Comparison of ENCODE assay signal across 8 cellular contexts in the genomic region with DNA sequence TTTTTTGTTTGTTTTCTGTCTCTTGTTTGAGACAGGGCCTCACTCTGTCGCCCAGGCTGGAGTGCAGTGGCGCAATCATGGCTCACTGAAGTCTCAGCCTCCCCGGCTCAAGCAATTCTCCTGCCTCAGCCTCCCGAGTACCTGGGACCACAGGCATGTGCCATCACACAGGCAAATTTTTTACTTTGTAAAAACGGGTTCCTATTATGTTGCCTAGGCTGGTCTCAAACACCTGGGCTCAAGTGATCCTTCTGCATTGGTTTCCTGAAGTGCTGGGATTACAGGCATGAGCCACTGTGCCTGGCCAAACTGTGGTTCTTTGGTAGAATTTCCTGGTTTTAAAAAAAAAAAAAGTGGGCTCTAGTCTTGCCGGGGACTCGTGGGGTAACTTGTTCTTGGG. TPM values are rescaled to one million over a fixed set of nuclear protein-coding genes. Genes with fewer than 3 reads are reported as not detected.
DNase-seq lines count a peak whose midpoint lies in the region; ATAC-seq, FAIRE-seq and TF ChIP-seq lines count a peak whose summit lies in the region.
"Not testable (repeated sequence)": the region's sequence is repeated elsewhere in the genome, so short reads cannot be mapped to it uniquely, and the experiment has no call there.
"Had no signal": no experiment of that assay in that cellular context is flagged by ENCODE, and none has a peak within 500 bp of the region (broad histone marks: within the 10 kb centered on the region; RNA-seq: fewer than 3 reads in every experiment).

Gene RPEL1, plus strand, starts transcription at position 301 of the 400 bp plus-strand sequence. CDS start 110 bp downstream, outside the sequence.

- H2AFZ ChIP-seq in GM23338 (peak within 1 kb of the TSS; percentile 75; the same call in 1 of the 2 replicates), Loucy (ENCODE audit: low read length) (0 out of 2 replicates have a peak within 1 kb of the TSS, but pooled peaks have one; percentile 44)
- not testable (repeated sequence) for H2AFZ ChIP-seq in HepG2 (ENCODE audit: low read length); neuronal stem cell (ENCODE audit: low read length)

- not testable (repeated sequence) for H3K9ac ChIP-seq in Loucy (ENCODE audit: low read depth, low read length, poor library complexity, severe bottlenecking); HepG2 (ENCODE audit: insufficient read depth, low read depth, low read length); neuronal stem cell (ENCODE audit: low read depth, low read length, poor library complexity)

- H3K9me3 ChIP-seq in A549; Loucy (ENCODE audit: insufficient read depth, low read depth, low read length); HepG2 (ENCODE audit: low read length); neuronal stem cell (replicated peaks in 1 of 2; ENCODE audit: control insufficient read depth in 2 of 2, insufficient read depth in 1 of 2, low read depth in 1 of 2, low read length in 2 of 2): not testable (repeated sequence)

- H3K23ac ChIP-seq in neuronal stem cell (ENCODE audit: low read depth, low read length, poor library complexity): not testable (repeated sequence)

- not testable (repeated sequence) for H3K36me3 Mint-ChIP-seq in GM23338 (ENCODE audit: low read depth); activated CD4-positive, alpha-beta T cell treated with anti-CD3 and anti-CD28 coated beads, Interleukin-2, amount 10 ng/mL, durations not matched to agents 7 days and 5 days (ENCODE audit: low read depth)

- H4K91ac ChIP-seq in neuronal stem cell (ENCODE audit: low read depth, low read length, poor library complexity): not testable (repeated sequence)

- not testable (repeated sequence) for H4K20me1 ChIP-seq in GM23338 (replicated peaks; ENCODE audit: insufficient read depth); Loucy (ENCODE audit: insufficient read depth, low read length, poor library complexity, severe bottlenecking); HepG2 (ENCODE audit: insufficient read depth, low read length)

- 92% methylated on average over 7 of the region's 7 CpGs for WGBS in A549 (ENCODE audit: missing lambda C conversion rate)
- WGBS in HepG2 (ENCODE audit: low lambda C conversion rate): 51% methylated on average over 7 of the region's 7 CpGs
- no CpG with 5 or more reads among the region's 7 CpGs for WGBS in neuronal stem cell (ENCODE audit: extremely low coverage in 2 of 2, insufficient read length in 2 of 2, insufficient replicate concordance in 1 of 2), 2 donors

- H3K27ac ChIP-seq in A549: peak within 1 kb of the TSS; percentile 15 to 96; a peak in 3 of 6 replicates
- H3K27ac ChIP-seq in GM23338 (ENCODE audit: low read depth); HepG2 (ENCODE audit: extremely low read length, insufficient read depth, low read length); neuronal stem cell (replicated peaks; ENCODE audit: low read length): not testable (repeated sequence)

- POLR2A ChIA-PET in A549 (lab: Yijun Ruan, JAX); activated CD4-positive, alpha-beta T cell treated with anti-CD3 and anti-CD28 coated beads, Interleukin-2, amount 10 ng/mL, durations not matched to agents 7 days and 5 days (lab: Charles Lee); HepG2 (lab: Yijun Ruan, JAX): not testable (repeated sequence)

- H2AK5ac ChIP-seq in neuronal stem cell (ENCODE audit: low read depth, low read length): peak within 1 kb of the TSS; percentile 47

- not testable (repeated sequence) for H3K4me3 Mint-ChIP-seq in GM23338; activated CD4-positive, alpha-beta T cell treated with anti-CD3 and anti-CD28 coated beads, Interleukin-2, amount 10 ng/mL, durations not matched to agents 7 days and 5 days

- not testable (repeated sequence) for H3K79me1 ChIP-seq in neuronal stem cell (ENCODE audit: low read depth, low read length)

- not testable (repeated sequence) for H3K4me3 ChIP-seq in A549; GM23338; Loucy (ENCODE audit: low read length, poor library complexity, severe bottlenecking); neuronal stem cell (ENCODE audit: low read length in 2 of 2)
- H3K4me3 ChIP-seq in HepG2 (replicated peaks in 1 of 3; ENCODE audit: insufficient read depth in 1 of 3, low read depth in 2 of 3, low read length in 3 of 3): 0 out of 6 replicates have a peak within 1 kb of the TSS, but pooled peaks of 1 of the 3 experiments have one; percentile 27

- peak within 1 kb of the TSS; percentile 38 for H2BK15ac ChIP-seq in neuronal stem cell (ENCODE audit: low read length)

- not testable (repeated sequence) for H3K27me3 Mint-ChIP-seq in GM23338 (ENCODE audit: insufficient read depth, low read depth, poor library complexity); activated CD4-positive, alpha-beta T cell treated with anti-CD3 and anti-CD28 coated beads, Interleukin-2, amount 10 ng/mL, durations not matched to agents 7 days and 5 days

- not testable (repeated sequence) for H3K36me3 ChIP-seq in GM23338 (ENCODE audit: insufficient read depth); Loucy (ENCODE audit: insufficient read depth, low read length); HepG2 (replicated peaks in 1 of 2; ENCODE audit: control insufficient read depth in 1 of 2, insufficient read depth in 2 of 2, low read length in 2 of 2); neuronal stem cell (replicated peaks in 1 of 2; ENCODE audit: control insufficient read depth in 2 of 2, insufficient read depth in 2 of 2, low read length in 2 of 2)

- not testable (repeated sequence) for H3K9me2 ChIP-seq in GM23338 (ENCODE audit: insufficient read depth); Loucy (replicated peaks; ENCODE audit: low read depth, low read length)

- not testable (repeated sequence) for H3K79me2 ChIP-seq in GM23338 (replicated peaks; ENCODE audit: insufficient read depth); Loucy (ENCODE audit: insufficient read depth, low read length); HepG2 (ENCODE audit: insufficient read depth, low read length)

- not testable (repeated sequence) for ATAC-seq in A549, GM23338, HepG2

- TF ChIP-seq RAD21 in A549 (conservative IDR thresholded peaks at IDR 0.05 in 1 of 2, IDR thresholded peaks at IDR 0.05 in 1 of 2); HepG2 (CRISPR knock-in tag; IDR thresholded peaks at IDR 0.05): not testable (repeated sequence)

- not testable (repeated sequence) for H2BK5ac ChIP-seq in neuronal stem cell (ENCODE audit: low read length)

- TF ChIP-seq EP300 in A549 (IDR thresholded peaks at IDR 0.05); HepG2 (IDR thresholded peaks at IDR 0.05; ENCODE audit: low read depth in 2 of 2, low read length in 2 of 2); HepG2 (CRISPR knock-in tag; IDR thresholded peaks at IDR 0.05; ENCODE audit: borderline replicate concordance): not testable (repeated sequence)

- not testable (repeated sequence) for H3K27me3 ChIP-seq in GM23338 (ENCODE audit: insufficient read depth); Loucy (ENCODE audit: insufficient read depth, low read length, poor library complexity, severe bottlenecking); HepG2 (ENCODE audit: control insufficient read depth in 1 of 2, insufficient read depth in 2 of 2, low read length in 2 of 2); neuronal stem cell (ENCODE audit: control insufficient read depth in 3 of 3, insufficient read depth in 3 of 3, low read depth in 1 of 3, low read length in 3 of 3)

- H3K4me1 ChIP-seq in A549 (peaks cover 31% of the 10 kb centered on the region), GM23338 (ENCODE audit: insufficient read depth) (peaks cover 10% of the 10 kb centered on the region), Loucy (ENCODE audit: insufficient read depth, low read length, poor library complexity, severe bottlenecking) (peaks cover 12% of the 10 kb centered on the region), HepG2 (ENCODE audit: insufficient read depth, low read length) (peaks cover 24% of the 10 kb centered on the region)
- H3K4me1 ChIP-seq in neuronal stem cell (ENCODE audit: control insufficient read depth in 2 of 2, insufficient read depth in 1 of 2, low read depth in 1 of 2, low read length in 2 of 2): not testable (repeated sequence)

- H3K27ac Mint-ChIP-seq in GM23338: not testable (repeated sequence)
- H3K27ac Mint-ChIP-seq in activated CD4-positive, alpha-beta T cell treated with anti-CD3 and anti-CD28 coated beads, Interleukin-2, amount 10 ng/mL, durations not matched to agents 7 days and 5 days: peak within 1 kb of the TSS; percentile 50

- not testable (repeated sequence) for H3K9me3 Mint-ChIP-seq in GM23338; activated CD4-positive, alpha-beta T cell treated with anti-CD3 and anti-CD28 coated beads, Interleukin-2, amount 10 ng/mL, durations not matched to agents 7 days and 5 days

- not testable (repeated sequence) for H2BK12ac ChIP-seq in neuronal stem cell (ENCODE audit: low read length)

- BruUV-seq in HepG2 (replicated peaks; lab: Mats Ljungman, UMichigan): not testable (repeated sequence)

- not testable (repeated sequence) for H3K4ac ChIP-seq in neuronal stem cell (ENCODE audit: low read length)

- not testable (repeated sequence) for H4K8ac ChIP-seq in neuronal stem cell (ENCODE audit: low read depth, low read length)

- H3K4me2 ChIP-seq in A549; GM23338; Loucy (ENCODE audit: low read depth, low read length, poor library complexity, severe bottlenecking); neuronal stem cell (ENCODE audit: insufficient read depth, low read length, poor library complexity, severe bottlenecking): not testable (repeated sequence)
- H3K4me2 ChIP-seq in HepG2 (ENCODE audit: low read depth, low read length): peak within 1 kb of the TSS; percentile 36; the same call in 1 of the 2 replicates

- FAIRE-seq in A549 (lab: Jason Lieb, UNC); HepG2 (lab: Jason Lieb, UNC): not testable (repeated sequence)

- CTCF ChIA-PET in A549 (lab: Yijun Ruan, JAX) (interaction anchor here (0.6 to 2.9 kb wide), 24 partner anchors 7 to 332 kb away, joined by 3 to 29 read pairs (median 10); partner anchors contain the start of gene CNNM2), HepG2 (lab: Yijun Ruan, JAX; ENCODE audit: low intra/inter-chr PET ratio, low total read pairs) (interaction anchor here (1.9 kb wide), 1 partner anchor 329 kb away, joined by 4 read pairs; no protein-coding TSS in a partner anchor)
- CTCF ChIA-PET in activated CD4-positive, alpha-beta T cell treated with anti-CD3 and anti-CD28 coated beads, Interleukin-2, amount 10 ng/mL, durations not matched to agents 7 days and 5 days (lab: Charles Lee): interaction anchor here (1.2 to 2.3 kb wide), 3 partner anchors 14 to 328 kb away, joined by 3 to 13 read pairs (median 5); partner anchors contain the start of gene CNNM2

- intact Hi-C loops in HepG2 (cut with micrococcal nuclease; ENCODE audit: unreplicated experiment): loop anchor here (2.0 to 10.0 kb wide), 2 partner anchors 53 to 131 kb away; partner anchors contain the start of gene NT5C2

- not testable (repeated sequence) for TF ChIP-seq POLR2A in A549 (IDR thresholded peaks at IDR 0.05; ENCODE audit: low read length); HepG2 (IDR thresholded peaks at IDR 0.05; ENCODE audit: insufficient read depth in 1 of 2, low read depth in 2 of 2, low read length in 2 of 2)

- TF ChIP-seq CTCF in A549 (IDR thresholded peaks at IDR 0.05); GM23338 (conservative IDR thresholded peaks at IDR 0.05; ENCODE audit: low read depth in 2 of 2); Loucy (conservative IDR thresholded peaks at IDR 0.05; ENCODE audit: low read length); HepG2 (CRISPR knock-in tag; IDR thresholded peaks at IDR 0.05): not testable (repeated sequence)

- not testable (repeated sequence) for DNase-seq in A549 (ENCODE audit: low read depth in 1 of 2, low spot score in 1 of 2); GM23338 (ENCODE audit: low spot score); activated CD4-positive, alpha-beta T cell treated with anti-CD3 and anti-CD28 coated beads, Interleukin-2, amount 10 ng/mL, durations not matched to agents 7 days and 5 days; HepG2 (ENCODE audit: low spot score); neuronal stem cell (ENCODE audit: low spot score)

- not testable (repeated sequence) for H3K4me1 Mint-ChIP-seq in GM23338
- H3K4me1 Mint-ChIP-seq in activated CD4-positive, alpha-beta T cell treated with anti-CD3 and anti-CD28 coated beads, Interleukin-2, amount 10 ng/mL, durations not matched to agents 7 days and 5 days: peaks cover 18% of the 10 kb centered on the region

- not testable (repeated sequence) for H3K18ac ChIP-seq in neuronal stem cell (ENCODE audit: low read length)

- H2BK120ac ChIP-seq in neuronal stem cell (ENCODE audit: low read depth, low read length): not testable (repeated sequence)

- not testable (repeated sequence) for H3K14ac ChIP-seq in neuronal stem cell (ENCODE audit: low read length)

- in situ Hi-C loops in HepG2 (cut with HindIII; ENCODE audit: extremely low pct_ligation_motif_present, low pct_unique_long_range_greater_than_20kb): loop anchor here (10.0 kb wide), 3 partner anchors 121 to 331 kb away; partner anchors contain the start of gene CNNM2

- H3F3A ChIP-seq in GM23338 (replicated peaks; ENCODE audit: low read depth); Loucy (ENCODE audit: low read depth): not testable (repeated sequence)

RNA-seq across cellular contexts. Expression of gene RPEL1, which starts in this region (rescaled TPM):
- polyA plus RNA-seq in A549 (2011; rRNA removed) (0.12 and 0.34 TPM in 2 replicates), A549 (2017; fragmentation: RNase III; extraction: RNeasy Plus Mini Kit Qiagen cat#74134 plus additional on column Dnase treatment) (0.13 to 0.20 TPM (median 0.16 TPM) in 3 replicates), GM23338 (2016; fragmentation: Nextera tagmentation; extraction: Ambion mirVana) (0.21 TPM in 1 of 2 replicates, not detected in the other), HepG2 (2011; rRNA removed) (0.07 and 0.10 TPM in 2 replicates)
- polyA plus RNA-seq in A549 (2012; cell fraction: cytosol; rRNA removed): 0.04 and 0.08 TPM in 2 replicates
- polyA plus RNA-seq in A549 (2012; cell fraction: nucleus; rRNA removed): 0.06 and 0.07 TPM in 2 replicates
- polyA minus RNA-seq in A549 (2011; rRNA and poly(A)+ RNA removed): 0.41 and 0.88 TPM in 2 replicates
- total RNA-seq in GM23338 (2014; rRNA removed; shearing (Covaris generic)): not detected in 2 replicates
- total RNA-seq in activated CD4-positive, alpha-beta T cell treated with anti-CD3 and anti-CD28 coated beads, Interleukin-2, amount 10 ng/mL, durations not matched to agents 7 days and 5 days: not detected
- 0.04 and 0.10 TPM in 2 replicates for total RNA-seq in HepG2 (2016; rRNA removed; fragmentation: Illumina TruSeq; extraction: Trizol)
- total RNA-seq in HepG2 (2016; cell fraction: cytosol; rRNA removed; fragmentation: Illumina TruSeq; extraction: Trizol; ENCODE audit: low read depth): not detected in 2 replicates
- total RNA-seq in HepG2 (2016; cell fraction: insoluble cytoplasmic fraction; rRNA removed; fragmentation: Illumina TruSeq; extraction: Trizol): 0.04 TPM in 1 of 2 replicates, not detected in the other
- total RNA-seq in HepG2 (2016; cell fraction: membrane; rRNA removed; fragmentation: Illumina TruSeq; extraction: Trizol): not detected in 2 replicates
- not detected in 2 replicates for total RNA-seq in HepG2 (2016; cell fraction: nucleus; rRNA removed; fragmentation: Illumina TruSeq; extraction: Trizol)
- 0.10 and 0.23 TPM in 2 replicates for polyA plus RNA-seq in HepG2 (2011; cell fraction: cytosol; rRNA removed)
- 0.10 and 0.14 TPM in 2 replicates for polyA plus RNA-seq in HepG2 (2011; cell fraction: nucleus; rRNA removed)
- polyA plus RNA-seq in HepG2 (2012): 0.20 and 0.24 TPM in 2 replicates
- not detected in 2 replicates for polyA plus RNA-seq in HepG2 (2016; cell fraction: cytosol; fragmentation: Illumina TruSeq; extraction: Trizol; ENCODE audit: low read depth)
- polyA plus RNA-seq in HepG2 (2016; cell fraction: insoluble cytoplasmic fraction; fragmentation: Illumina TruSeq; extraction: Trizol; ENCODE audit: low read depth): 0.19 TPM in 1 of 2 replicates, not detected in the other
- polyA plus RNA-seq in HepG2 (2016; cell fraction: membrane; fragmentation: Illumina TruSeq; extraction: Trizol; ENCODE audit: low read depth): not detected in 2 replicates
- polyA plus RNA-seq in HepG2 (2016; cell fraction: nucleus; fragmentation: Illumina TruSeq; extraction: Trizol; ENCODE audit: insufficient read depth, low read depth): not detected in 2 replicates
- polyA minus RNA-seq in HepG2 (2011; rRNA and poly(A)+ RNA removed; ENCODE audit: low replicate concordance): 0.20 and 0.37 TPM in 2 replicates
- polyA minus RNA-seq in HepG2 (2011; cell fraction: cytosol; rRNA and poly(A)+ RNA removed): not detected in 2 replicates
- not detected in 2 replicates for polyA minus RNA-seq in HepG2 (2011; cell fraction: nucleus; rRNA and poly(A)+ RNA removed)
- 0.01 TPM for polyA plus RNA-seq in neuronal stem cell (2013, experiment 1 of 2)
- 0.01 TPM for polyA plus RNA-seq in neuronal stem cell (2013, experiment 2 of 2)
- total RNA-seq: CD4-positive, alpha-beta memory T cell; H4 had no signal
- polyA plus RNA-seq: CD4-positive, alpha-beta memory T cell had no signal
